Comparison of ENCODE assay signal across 8 cellular contexts in the genomic region with DNA sequence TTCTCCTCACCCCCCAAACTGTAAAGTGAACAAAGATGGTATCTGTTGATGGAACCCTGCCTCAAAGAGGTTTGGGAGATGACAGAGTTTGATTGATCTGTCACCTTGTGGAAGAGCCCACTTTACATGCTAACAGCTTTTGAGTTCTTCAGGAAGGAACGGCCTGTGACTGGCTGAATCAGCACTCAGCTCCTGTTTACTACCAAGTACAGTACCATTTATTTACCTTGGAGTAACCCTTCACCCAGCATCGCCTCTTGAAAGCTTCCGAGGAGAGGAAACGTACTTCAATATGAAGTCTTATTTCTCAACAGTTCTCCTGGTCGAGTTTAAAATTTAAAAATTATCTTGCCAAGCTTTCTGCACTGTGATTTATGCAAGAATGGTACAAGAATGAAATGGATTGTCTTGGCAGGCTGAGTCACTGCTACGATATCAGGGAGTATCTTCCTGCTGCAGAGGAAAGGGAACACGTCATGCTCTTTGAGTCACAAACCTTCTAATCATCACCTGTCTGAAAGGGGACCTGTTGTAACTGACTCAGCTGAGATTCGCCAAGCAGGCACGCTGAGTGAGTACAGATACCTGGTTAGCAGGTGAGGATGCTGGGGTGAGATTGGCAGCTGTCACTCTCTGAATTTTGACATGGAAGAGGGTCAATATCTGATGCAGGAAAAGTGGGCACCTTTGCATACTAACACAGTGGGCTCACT. TPM values are rescaled to one million over a fixed set of nuclear protein-coding genes. Genes with fewer than 3 reads are reported as not detected.
DNase-seq lines count a peak whose midpoint lies in the region; ATAC-seq, FAIRE-seq and TF ChIP-seq lines count a peak whose summit lies in the region.

No MANE protein-coding gene starts in this region.

- 80 to 90% methylated on average over 9 of the region's 9 CpGs for WGBS in endodermal cell (ENCODE audit: insufficient coverage in 1 of 2, insufficient read length in 1 of 2), 2 experiments

- H4K20me1 ChIP-seq in OCI-LY7 (ENCODE audit: insufficient read depth, low read length), result no peaks in the 10 kb centered on the region

- no peak for FAIRE-seq in GM19239 (lab: Jason Lieb, UNC)

- ATAC-seq in HG02970 (IDR thresholded peaks at IDR 0.05; ENCODE audit: low FRiP score, unreplicated experiment), result no peak

- no peak overlapping the region for H3K9ac ChIP-seq in endodermal cell (ENCODE audit: extremely low read depth, low read length, poor library complexity, severe bottlenecking)

- no peak overlapping the region for H3K4me2 ChIP-seq in OCI-LY7 (ENCODE audit: low read length)

- intact Hi-C loops in OCI-LY7 (cut with micrococcal nuclease; ENCODE audit: unreplicated experiment), result no loop called here

- CTCF ChIA-PET in OCI-LY7 (lab: Charles Lee; ENCODE audit: unreplicated experiment), result interaction anchor here (0.5 kb wide), 1 partner anchor 205 kb away, joined by 3 read pairs; no protein-coding TSS in a partner anchor

- POLR2A ChIA-PET in OCI-LY7 (lab: Charles Lee), result interaction anchor here (0.6 to 1.0 kb wide), 6 partner anchors 10 to 131 kb away, joined by 3 read pairs; no protein-coding TSS in a partner anchor

- peak; percentile 97 for DNase-seq in DMS53 (lab: John Stamatoyannopoulos, UW)
- DNase-seq in NCI-H510A treated with DMSO at 0.1 percent for 48 hours (lab: John Stamatoyannopoulos, UW), result peak; percentile 69
- DNase-seq in endodermal cell, result peak; percentile 39
- DNase-seq in OCI-LY7 (ENCODE audit: low spot score), result no peak
- DNase-seq in GM19239 (ENCODE audit: insufficient read length, low spot score), result no peak
- DNase-seq in GM20000 (ENCODE audit: low spot score), result no peak

- no peaks in the 10 kb centered on the region for H3K36me3 Mint-ChIP-seq in endodermal cell (ENCODE audit: low read depth)

- H3K9me3 Mint-ChIP-seq in endodermal cell, result no peaks in the 10 kb centered on the region

- H3K79me2 ChIP-seq in OCI-LY7 (ENCODE audit: insufficient read depth, low read depth, low read length), result no peaks in the 10 kb centered on the region

- BruUV-seq in OCI-LY7 (replicated peaks; lab: Mats Ljungman, UMichigan), result no TSS peak

- H3K27me3 ChIP-seq in endodermal cell (ENCODE audit: control insufficient read depth, insufficient read depth, low read length, poor library complexity, severe bottlenecking) (no peaks in the 10 kb centered on the region), neutrophil (no peaks in the 10 kb centered on the region)

- H3K27ac ChIP-seq in endodermal cell (ENCODE audit: low read depth, low read length) (no peak overlapping the region), neutrophil (peak overlapping the region; percentile 74), OCI-LY7 (ENCODE audit: low read depth, low read length, poor library complexity, severe bottlenecking) (no peak overlapping the region)

- H3K36me3 ChIP-seq in endodermal cell (ENCODE audit: control insufficient read depth, insufficient read depth, low read length) (no peaks in the 10 kb centered on the region), neutrophil (no peaks in the 10 kb centered on the region), OCI-LY7 (ENCODE audit: insufficient read depth, low read length) (no peaks in the 10 kb centered on the region)

- H3K4me3 ChIP-seq in endodermal cell (ENCODE audit: low read length) (no peak overlapping the region), neutrophil (ENCODE audit: low read depth in 1 of 2, low read length in 1 of 2) (no peak overlapping the region), OCI-LY7 (ENCODE audit: low read depth, low read length, poor library complexity, severe bottlenecking) (no peak overlapping the region)

- H3K4me1 Mint-ChIP-seq in endodermal cell, result peaks cover 27% of the 10 kb centered on the region

- H3K4me3 Mint-ChIP-seq in endodermal cell, result no peak overlapping the region

- no peak overlapping the region for H3K27ac Mint-ChIP-seq in endodermal cell

- no peaks in the 10 kb centered on the region for H3K9me2 ChIP-seq in OCI-LY7 (ENCODE audit: insufficient read depth, low read length)

- H3K9me3 ChIP-seq in endodermal cell (ENCODE audit: control insufficient read depth, low read length) (no peaks in the 10 kb centered on the region), neutrophil (no peaks in the 10 kb centered on the region), OCI-LY7 (ENCODE audit: low read length) (no peaks in the 10 kb centered on the region)

- TF ChIP-seq CTCF in endodermal cell (conservative IDR thresholded peaks at IDR 0.05), result no peak
- no peak for TF ChIP-seq CTCF in neutrophil (IDR thresholded peaks at IDR 0.05)
- TF ChIP-seq CTCF in OCI-LY7 (conservative IDR thresholded peaks at IDR 0.05; ENCODE audit: low read length), result no peak
- TF ChIP-seq CTCF in GM20000 (IDR thresholded peaks at IDR 0.05; ENCODE audit: extremely low read depth, missing control alignments), result no peak

- no peak overlapping the region for H2AFZ ChIP-seq in OCI-LY7 (ENCODE audit: low read length)

- peaks cover 13% of the 10 kb centered on the region for H3K4me1 ChIP-seq in endodermal cell (ENCODE audit: control insufficient read depth, insufficient read depth, low read length)
- H3K4me1 ChIP-seq in neutrophil (ENCODE audit: control insufficient read depth in 1 of 2, insufficient read depth in 1 of 2, low read depth in 1 of 2, low read length in 1 of 2), result peaks cover 41 to 54% of the 10 kb centered on the region in 2 experiments
- peaks cover 17% of the 10 kb centered on the region for H3K4me1 ChIP-seq in OCI-LY7 (ENCODE audit: insufficient read depth, low read length, poor library complexity, severe bottlenecking)

- H3K27me3 Mint-ChIP-seq in endodermal cell (ENCODE audit: insufficient read depth), result peaks cover 12% of the 10 kb centered on the region

RNA-seq across cellular contexts. Expression of gene KLF6, which starts 30.1 kb away (rescaled TPM):
- total RNA-seq in endodermal cell, result 10 to 100 TPM; 59.0 to 71.2 TPM
- 36.4 TPM for polyA plus RNA-seq in endodermal cell (2013, experiment 1 of 2)
- polyA plus RNA-seq in endodermal cell (2013, experiment 2 of 2), result 43.6 TPM
- 19.2 and 24.0 TPM in 2 replicates for total RNA-seq in OCI-LY7 (2014; rRNA removed; shearing (Covaris generic))
- total RNA-seq in OCI-LY7 (2022), result 43.0 and 54.0 TPM in 2 replicates

Comparison
In these comparisons a context has a peak if more than half of its experiments do, and no peak if none do; other contexts are left out.
1. DNase-seq: peak in DMS53 (single experiment), NCI-H510A treated with DMSO at 0.1 percent for 48 hours (single experiment) and endodermal cell (single experiment); none in OCI-LY7 (single experiment), GM19239 (single experiment) and GM20000 (single experiment).